Comparison of ENCODE assay signal across 1 cellular context in the genomic region with DNA sequence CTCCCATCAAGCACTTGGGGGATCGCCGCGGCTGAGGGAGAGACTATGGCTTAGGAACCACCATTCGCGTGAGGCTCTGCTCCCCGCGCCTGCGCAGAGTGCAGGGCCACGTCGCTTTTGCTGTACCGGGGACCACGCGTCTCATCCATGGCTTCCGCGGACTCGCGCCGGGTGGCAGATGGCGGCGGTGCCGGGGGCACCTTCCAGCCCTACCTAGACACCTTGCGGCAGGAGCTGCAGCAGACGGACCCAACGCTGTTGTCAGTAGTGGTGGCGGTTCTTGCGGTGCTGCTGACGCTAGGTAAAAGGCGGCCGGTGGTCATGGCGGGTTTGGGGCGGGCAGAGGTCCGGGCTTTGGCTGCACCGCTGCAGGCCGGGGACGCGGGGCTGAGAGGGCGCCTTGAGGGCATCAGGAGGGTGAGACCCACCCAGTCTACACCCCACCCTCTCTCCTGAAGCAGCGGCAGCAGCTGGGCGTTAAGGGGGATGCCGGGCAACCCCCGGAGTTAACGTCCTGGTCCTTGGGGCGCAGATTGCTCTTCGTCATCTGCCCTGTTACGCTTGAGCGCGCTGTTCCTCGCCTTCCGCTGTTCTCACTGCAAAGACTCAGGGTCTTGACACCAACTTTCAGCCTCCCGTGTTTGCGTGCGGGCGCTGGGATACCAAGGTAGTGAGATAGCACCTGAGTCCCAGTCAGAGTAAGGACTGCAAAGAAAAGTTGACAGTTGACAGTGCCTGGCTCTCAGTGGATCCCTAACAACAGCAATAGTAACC.
TF ChIP-seq lines count a peak whose summit lies in the region.

A gene with protein sequence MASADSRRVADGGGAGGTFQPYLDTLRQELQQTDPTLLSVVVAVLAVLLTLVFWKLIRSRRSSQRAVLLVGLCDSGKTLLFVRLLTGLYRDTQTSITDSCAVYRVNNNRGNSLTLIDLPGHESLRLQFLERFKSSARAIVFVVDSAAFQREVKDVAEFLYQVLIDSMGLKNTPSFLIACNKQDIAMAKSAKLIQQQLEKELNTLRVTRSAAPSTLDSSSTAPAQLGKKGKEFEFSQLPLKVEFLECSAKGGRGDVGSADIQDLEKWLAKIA (plus strand): TSS at position 114 of the 774 bp plus-strand sequence. CDS start 34 bp downstream, at position 148.

TF ChIP-seq in K562, 482 proteins besides CTCF, POLR2A, EP300 and RAD21 (continued from another document and continues in another):
- TF ChIP-seq, protein P1, sequence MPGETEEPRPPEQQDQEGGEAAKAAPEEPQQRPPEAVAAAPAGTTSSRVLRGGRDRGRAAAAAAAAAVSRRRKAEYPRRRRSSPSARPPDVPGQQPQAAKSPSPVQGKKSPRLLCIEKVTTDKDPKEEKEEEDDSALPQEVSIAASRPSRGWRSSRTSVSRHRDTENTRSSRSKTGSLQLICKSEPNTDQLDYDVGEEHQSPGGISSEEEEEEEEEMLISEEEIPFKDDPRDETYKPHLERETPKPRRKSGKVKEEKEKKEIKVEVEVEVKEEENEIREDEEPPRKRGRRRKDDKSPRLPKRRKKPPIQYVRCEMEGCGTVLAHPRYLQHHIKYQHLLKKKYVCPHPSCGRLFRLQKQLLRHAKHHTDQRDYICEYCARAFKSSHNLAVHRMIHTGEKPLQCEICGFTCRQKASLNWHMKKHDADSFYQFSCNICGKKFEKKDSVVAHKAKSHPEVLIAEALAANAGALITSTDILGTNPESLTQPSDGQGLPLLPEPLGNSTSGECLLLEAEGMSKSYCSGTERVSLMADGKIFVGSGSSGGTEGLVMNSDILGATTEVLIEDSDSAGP (CRISPR knock-in tag; IDR thresholded peaks at IDR 0.05) = no peak
- no peak for TF ChIP-seq PTRF (tag; IDR thresholded peaks at IDR 0.05)
- TF ChIP-seq TCF7L2 (IDR thresholded peaks at IDR 0.05; ENCODE audit: low read depth, low read length) = no peak
- TF ChIP-seq KHSRP (IDR thresholded peaks at IDR 0.05) = no peak
- TF ChIP-seq, protein P2, sequence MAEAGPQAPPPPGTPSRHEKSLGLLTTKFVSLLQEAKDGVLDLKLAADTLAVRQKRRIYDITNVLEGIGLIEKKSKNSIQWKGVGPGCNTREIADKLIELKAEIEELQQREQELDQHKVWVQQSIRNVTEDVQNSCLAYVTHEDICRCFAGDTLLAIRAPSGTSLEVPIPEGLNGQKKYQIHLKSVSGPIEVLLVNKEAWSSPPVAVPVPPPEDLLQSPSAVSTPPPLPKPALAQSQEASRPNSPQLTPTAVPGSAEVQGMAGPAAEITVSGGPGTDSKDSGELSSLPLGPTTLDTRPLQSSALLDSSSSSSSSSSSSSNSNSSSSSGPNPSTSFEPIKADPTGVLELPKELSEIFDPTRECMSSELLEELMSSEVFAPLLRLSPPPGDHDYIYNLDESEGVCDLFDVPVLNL (CRISPR knock-in tag; IDR thresholded peaks at IDR 0.05; ENCODE audit: low read depth) = 0 out of 2 replicates have a peak, but pooled peaks have one; percentile 34
- TF ChIP-seq FOSL1 (tag; conservative IDR thresholded peaks at IDR 0.05) = no peak
- no peak for TF ChIP-seq ZSCAN32 (CRISPR knock-in tag; IDR thresholded peaks at IDR 0.05)
- TF ChIP-seq POLR2H (tag; IDR thresholded peaks at IDR 0.05; ENCODE audit: low read depth) = no peak
- TF ChIP-seq GTF2E2 (tag; IDR thresholded peaks at IDR 0.05) = no peak
- TF ChIP-seq NFXL1 (CRISPR knock-in tag; IDR thresholded peaks at IDR 0.05) = no peak
- no peak for TF ChIP-seq ZNF184 (CRISPR knock-in tag; IDR thresholded peaks at IDR 0.05)
- TF ChIP-seq FOXK2 (conservative IDR thresholded peaks at IDR 0.05 in 1 of 2, IDR thresholded peaks at IDR 0.05 in 1 of 2; ENCODE audit: low read depth in 2 of 2) = no peak; a peak in 1 of 4 replicates
- no peak for TF ChIP-seq MECOM (CRISPR knock-in tag; IDR thresholded peaks at IDR 0.05)
- TF ChIP-seq, protein P3, sequence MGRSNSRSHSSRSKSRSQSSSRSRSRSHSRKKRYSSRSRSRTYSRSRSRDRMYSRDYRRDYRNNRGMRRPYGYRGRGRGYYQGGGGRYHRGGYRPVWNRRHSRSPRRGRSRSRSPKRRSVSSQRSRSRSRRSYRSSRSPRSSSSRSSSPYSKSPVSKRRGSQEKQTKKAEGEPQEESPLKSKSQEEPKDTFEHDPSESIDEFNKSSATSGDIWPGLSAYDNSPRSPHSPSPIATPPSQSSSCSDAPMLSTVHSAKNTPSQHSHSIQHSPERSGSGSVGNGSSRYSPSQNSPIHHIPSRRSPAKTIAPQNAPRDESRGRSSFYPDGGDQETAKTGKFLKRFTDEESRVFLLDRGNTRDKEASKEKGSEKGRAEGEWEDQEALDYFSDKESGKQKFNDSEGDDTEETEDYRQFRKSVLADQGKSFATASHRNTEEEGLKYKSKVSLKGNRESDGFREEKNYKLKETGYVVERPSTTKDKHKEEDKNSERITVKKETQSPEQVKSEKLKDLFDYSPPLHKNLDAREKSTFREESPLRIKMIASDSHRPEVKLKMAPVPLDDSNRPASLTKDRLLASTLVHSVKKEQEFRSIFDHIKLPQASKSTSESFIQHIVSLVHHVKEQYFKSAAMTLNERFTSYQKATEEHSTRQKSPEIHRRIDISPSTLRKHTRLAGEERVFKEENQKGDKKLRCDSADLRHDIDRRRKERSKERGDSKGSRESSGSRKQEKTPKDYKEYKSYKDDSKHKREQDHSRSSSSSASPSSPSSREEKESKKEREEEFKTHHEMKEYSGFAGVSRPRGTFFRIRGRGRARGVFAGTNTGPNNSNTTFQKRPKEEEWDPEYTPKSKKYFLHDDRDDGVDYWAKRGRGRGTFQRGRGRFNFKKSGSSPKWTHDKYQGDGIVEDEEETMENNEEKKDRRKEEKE (IDR thresholded peaks at IDR 0.05; ENCODE audit: borderline replicate concordance in 1 of 2, control insufficient read depth in 1 of 2, low read depth in 2 of 2, low read length in 1 of 2) = no peak
- no peak for TF ChIP-seq ESRRB (CRISPR knock-in tag; IDR thresholded peaks at IDR 0.05; ENCODE audit: borderline replicate concordance)
- no peak for TF ChIP-seq ZNF134 (CRISPR knock-in tag; conservative IDR thresholded peaks at IDR 0.05)
- no peak for TF ChIP-seq ZC3H8 (IDR thresholded peaks at IDR 0.05)
- TF ChIP-seq, protein P4, sequence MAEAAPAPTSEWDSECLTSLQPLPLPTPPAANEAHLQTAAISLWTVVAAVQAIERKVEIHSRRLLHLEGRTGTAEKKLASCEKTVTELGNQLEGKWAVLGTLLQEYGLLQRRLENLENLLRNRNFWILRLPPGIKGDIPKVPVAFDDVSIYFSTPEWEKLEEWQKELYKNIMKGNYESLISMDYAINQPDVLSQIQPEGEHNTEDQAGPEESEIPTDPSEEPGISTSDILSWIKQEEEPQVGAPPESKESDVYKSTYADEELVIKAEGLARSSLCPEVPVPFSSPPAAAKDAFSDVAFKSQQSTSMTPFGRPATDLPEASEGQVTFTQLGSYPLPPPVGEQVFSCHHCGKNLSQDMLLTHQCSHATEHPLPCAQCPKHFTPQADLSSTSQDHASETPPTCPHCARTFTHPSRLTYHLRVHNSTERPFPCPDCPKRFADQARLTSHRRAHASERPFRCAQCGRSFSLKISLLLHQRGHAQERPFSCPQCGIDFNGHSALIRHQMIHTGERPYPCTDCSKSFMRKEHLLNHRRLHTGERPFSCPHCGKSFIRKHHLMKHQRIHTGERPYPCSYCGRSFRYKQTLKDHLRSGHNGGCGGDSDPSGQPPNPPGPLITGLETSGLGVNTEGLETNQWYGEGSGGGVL (CRISPR knock-in tag; IDR thresholded peaks at IDR 0.05) = no peak
- no peak for TF ChIP-seq TCFL5 (CRISPR knock-in tag; conservative IDR thresholded peaks at IDR 0.05)
- no peak for TF ChIP-seq MCM5 (IDR thresholded peaks at IDR 0.05; ENCODE audit: low read depth)
- TF ChIP-seq SMARCE1 (IDR thresholded peaks at IDR 0.05) = no peak
- TF ChIP-seq, protein P5, sequence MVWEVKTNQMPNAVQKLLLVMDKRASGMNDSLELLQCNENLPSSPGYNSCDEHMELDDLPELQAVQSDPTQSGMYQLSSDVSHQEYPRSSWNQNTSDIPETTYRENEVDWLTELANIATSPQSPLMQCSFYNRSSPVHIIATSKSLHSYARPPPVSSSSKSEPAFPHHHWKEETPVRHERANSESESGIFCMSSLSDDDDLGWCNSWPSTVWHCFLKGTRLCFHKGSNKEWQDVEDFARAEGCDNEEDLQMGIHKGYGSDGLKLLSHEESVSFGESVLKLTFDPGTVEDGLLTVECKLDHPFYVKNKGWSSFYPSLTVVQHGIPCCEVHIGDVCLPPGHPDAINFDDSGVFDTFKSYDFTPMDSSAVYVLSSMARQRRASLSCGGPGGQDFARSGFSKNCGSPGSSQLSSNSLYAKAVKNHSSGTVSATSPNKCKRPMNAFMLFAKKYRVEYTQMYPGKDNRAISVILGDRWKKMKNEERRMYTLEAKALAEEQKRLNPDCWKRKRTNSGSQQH (CRISPR knock-in tag; IDR thresholded peaks at IDR 0.05) = no peak
- no peak for TF ChIP-seq WHSC1 (IDR thresholded peaks at IDR 0.05; ENCODE audit: low read length)
- TF ChIP-seq ETV5 (CRISPR knock-in tag; IDR thresholded peaks at IDR 0.05; ENCODE audit: low read depth) = no peak
- TF ChIP-seq TFAM (CRISPR knock-in tag; conservative IDR thresholded peaks at IDR 0.05) = no peak
- TF ChIP-seq ZNF785 (CRISPR knock-in tag; IDR thresholded peaks at IDR 0.05) = no peak
- 0 out of 2 replicates have a peak, but pooled peaks have one; percentile 11 for TF ChIP-seq ATF1 (CRISPR knock-in tag; IDR thresholded peaks at IDR 0.05)
- TF ChIP-seq ATF1 (tag; IDR thresholded peaks at IDR 0.05) = peak; percentile 81
- TF ChIP-seq ZNF764 (CRISPR knock-in tag; IDR thresholded peaks at IDR 0.05; ENCODE audit: low read depth) = no peak
- 0 out of 2 replicates have a peak, but pooled peaks have one; percentile 30 for TF ChIP-seq FOXK1 (CRISPR knock-in tag; IDR thresholded peaks at IDR 0.05; ENCODE audit: borderline replicate concordance)
- TF ChIP-seq, protein P6, sequence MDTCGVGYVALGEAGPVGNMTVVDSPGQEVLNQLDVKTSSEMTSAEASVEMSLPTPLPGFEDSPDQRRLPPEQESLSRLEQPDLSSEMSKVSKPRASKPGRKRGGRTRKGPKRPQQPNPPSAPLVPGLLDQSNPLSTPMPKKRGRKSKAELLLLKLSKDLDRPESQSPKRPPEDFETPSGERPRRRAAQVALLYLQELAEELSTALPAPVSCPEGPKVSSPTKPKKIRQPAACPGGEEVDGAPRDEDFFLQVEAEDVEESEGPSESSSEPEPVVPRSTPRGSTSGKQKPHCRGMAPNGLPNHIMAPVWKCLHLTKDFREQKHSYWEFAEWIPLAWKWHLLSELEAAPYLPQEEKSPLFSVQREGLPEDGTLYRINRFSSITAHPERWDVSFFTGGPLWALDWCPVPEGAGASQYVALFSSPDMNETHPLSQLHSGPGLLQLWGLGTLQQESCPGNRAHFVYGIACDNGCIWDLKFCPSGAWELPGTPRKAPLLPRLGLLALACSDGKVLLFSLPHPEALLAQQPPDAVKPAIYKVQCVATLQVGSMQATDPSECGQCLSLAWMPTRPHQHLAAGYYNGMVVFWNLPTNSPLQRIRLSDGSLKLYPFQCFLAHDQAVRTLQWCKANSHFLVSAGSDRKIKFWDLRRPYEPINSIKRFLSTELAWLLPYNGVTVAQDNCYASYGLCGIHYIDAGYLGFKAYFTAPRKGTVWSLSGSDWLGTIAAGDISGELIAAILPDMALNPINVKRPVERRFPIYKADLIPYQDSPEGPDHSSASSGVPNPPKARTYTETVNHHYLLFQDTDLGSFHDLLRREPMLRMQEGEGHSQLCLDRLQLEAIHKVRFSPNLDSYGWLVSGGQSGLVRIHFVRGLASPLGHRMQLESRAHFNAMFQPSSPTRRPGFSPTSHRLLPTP (IDR thresholded peaks at IDR 0.05; ENCODE audit: borderline replicate concordance, extremely low read depth, insufficient read length) = no peak
- no peak for TF ChIP-seq CCNT2 (IDR thresholded peaks at IDR 0.05; ENCODE audit: borderline replicate concordance, extremely low read depth, insufficient read length, low read depth, low read length)
- peak; percentile 47 to 82; a peak in 2 of 4 replicates for TF ChIP-seq SIN3A (IDR thresholded peaks at IDR 0.05; ENCODE audit: borderline replicate concordance in 2 of 2, control insufficient read depth in 1 of 2, low read depth in 2 of 2, low read length in 2 of 2)
- TF ChIP-seq SUPT5H (IDR thresholded peaks at IDR 0.05) = peak; percentile 85
- no peak for TF ChIP-seq TEAD4 (IDR thresholded peaks at IDR 0.05; ENCODE audit: low read length)
- no peak for TF ChIP-seq TEAD4 (CRISPR knock-in tag; IDR thresholded peaks at IDR 0.05; ENCODE audit: borderline replicate concordance)
- TF ChIP-seq, protein P7, sequence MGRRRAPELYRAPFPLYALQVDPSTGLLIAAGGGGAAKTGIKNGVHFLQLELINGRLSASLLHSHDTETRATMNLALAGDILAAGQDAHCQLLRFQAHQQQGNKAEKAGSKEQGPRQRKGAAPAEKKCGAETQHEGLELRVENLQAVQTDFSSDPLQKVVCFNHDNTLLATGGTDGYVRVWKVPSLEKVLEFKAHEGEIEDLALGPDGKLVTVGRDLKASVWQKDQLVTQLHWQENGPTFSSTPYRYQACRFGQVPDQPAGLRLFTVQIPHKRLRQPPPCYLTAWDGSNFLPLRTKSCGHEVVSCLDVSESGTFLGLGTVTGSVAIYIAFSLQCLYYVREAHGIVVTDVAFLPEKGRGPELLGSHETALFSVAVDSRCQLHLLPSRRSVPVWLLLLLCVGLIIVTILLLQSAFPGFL (CRISPR knock-in tag; IDR thresholded peaks at IDR 0.05) = no peak
- TF ChIP-seq, protein P8, sequence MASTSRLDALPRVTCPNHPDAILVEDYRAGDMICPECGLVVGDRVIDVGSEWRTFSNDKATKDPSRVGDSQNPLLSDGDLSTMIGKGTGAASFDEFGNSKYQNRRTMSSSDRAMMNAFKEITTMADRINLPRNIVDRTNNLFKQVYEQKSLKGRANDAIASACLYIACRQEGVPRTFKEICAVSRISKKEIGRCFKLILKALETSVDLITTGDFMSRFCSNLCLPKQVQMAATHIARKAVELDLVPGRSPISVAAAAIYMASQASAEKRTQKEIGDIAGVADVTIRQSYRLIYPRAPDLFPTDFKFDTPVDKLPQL (IDR thresholded peaks at IDR 0.05; ENCODE audit: extremely low read depth, insufficient read length) = no peak
- peak in 1 of 2 experiments; percentile 62; a peak in 1 of 4 replicates for TF ChIP-seq KDM4B (IDR thresholded peaks at IDR 0.05; ENCODE audit: borderline replicate concordance in 2 of 2, low read depth in 1 of 2)
- TF ChIP-seq CHCHD3 (CRISPR knock-in tag; IDR thresholded peaks at IDR 0.05) = no peak
- no peak for TF ChIP-seq HMG20A (CRISPR knock-in tag; conservative IDR thresholded peaks at IDR 0.05)
- no peak for TF ChIP-seq ZNF311 (CRISPR knock-in tag; IDR thresholded peaks at IDR 0.05)
- TF ChIP-seq RBFOX2 (IDR thresholded peaks at IDR 0.05; ENCODE audit: low read depth, low read length) = peak; percentile 96
- no peak for TF ChIP-seq ZNF57 (CRISPR knock-in tag; IDR thresholded peaks at IDR 0.05)
- no peak for TF ChIP-seq SMARCA5 (IDR thresholded peaks at IDR 0.05)
- TF ChIP-seq ARHGAP35 (IDR thresholded peaks at IDR 0.05; ENCODE audit: partially characterized antibody) = no peak
- no peak for TF ChIP-seq PYGO2 (tag; IDR thresholded peaks at IDR 0.05)
- TF ChIP-seq STAG1 (CRISPR knock-in tag; IDR thresholded peaks at IDR 0.05; ENCODE audit: borderline replicate concordance) = no peak
